Comparison of ENCODE assay signal across 22 cellular contexts in the genomic region with DNA sequence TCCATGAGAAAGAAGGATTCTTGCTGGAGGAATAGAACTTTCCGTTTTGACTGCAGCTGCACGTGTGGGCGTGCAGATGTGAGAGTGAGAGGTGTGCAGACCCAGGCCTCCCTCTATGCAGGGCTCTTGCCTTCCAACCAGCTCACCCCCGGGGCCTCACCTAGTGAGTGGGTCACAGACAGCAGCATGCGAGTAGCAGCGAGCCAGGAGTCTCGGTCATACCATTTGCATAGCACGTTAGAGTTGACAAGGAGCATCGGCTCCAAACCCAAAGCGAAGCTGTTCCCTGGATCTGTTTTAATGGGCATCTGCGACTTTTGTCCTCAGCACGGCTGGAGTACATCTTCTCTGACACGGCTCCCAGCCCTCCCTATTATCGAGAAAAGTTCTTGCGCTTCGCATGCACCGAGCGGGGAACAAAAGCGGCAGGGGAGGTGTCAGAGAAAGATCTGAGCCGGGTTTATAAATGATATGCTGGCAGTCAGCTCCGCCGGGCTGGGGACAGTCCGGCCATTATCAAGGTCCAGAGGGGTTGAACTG.
DNase-seq lines count a peak whose midpoint lies in the region; ATAC-seq and TF ChIP-seq lines count a peak whose summit lies in the region.
"Had no signal": no experiment of that assay in that cellular context is flagged by ENCODE, and none has a peak within 500 bp of the region (broad histone marks: within the 10 kb centered on the region; RNA-seq: fewer than 3 reads in every experiment).

No MANE protein-coding gene starts in this region.

- CTCF ChIA-PET in activated CD4-positive, alpha-beta memory T cell treated with anti-CD3 and anti-CD28 coated beads for 36 hours (lab: Charles Lee), result no interaction called here
- CTCF ChIA-PET in activated CD4-positive, alpha-beta memory T cell treated with anti-CD3 and anti-CD28 coated beads, Interleukin-2, amount 10 ng/mL, durations not matched to agents 7 days and 5 days (lab: Charles Lee), result no interaction called here

- peaks cover 20% of the 10 kb centered on the region for H3K4me1 Mint-ChIP-seq in activated CD4-positive, alpha-beta memory T cell treated with anti-CD3 and anti-CD28 coated beads for 36 hours (ENCODE audit: low read depth)
- peaks cover 8% of the 10 kb centered on the region for H3K4me1 Mint-ChIP-seq in activated CD4-positive, alpha-beta memory T cell treated with anti-CD3 and anti-CD28 coated beads, Interleukin-2, amount 10 ng/mL, durations not matched to agents 7 days and 5 days
- H3K4me1 Mint-ChIP-seq in nephron progenitor cell, result peaks cover 23% of the 10 kb centered on the region

- no peak overlapping the region for H3K27ac Mint-ChIP-seq in activated CD4-positive, alpha-beta memory T cell treated with anti-CD3 and anti-CD28 coated beads for 36 hours
- no peak overlapping the region for H3K27ac Mint-ChIP-seq in activated CD4-positive, alpha-beta memory T cell treated with anti-CD3 and anti-CD28 coated beads, Interleukin-2, amount 10 ng/mL, durations not matched to agents 7 days and 5 days
- H3K27ac Mint-ChIP-seq in nephron progenitor cell, result no peak overlapping the region

- H3K4me3 Mint-ChIP-seq in activated CD4-positive, alpha-beta memory T cell treated with anti-CD3 and anti-CD28 coated beads for 36 hours, result no peak overlapping the region
- no peak overlapping the region for H3K4me3 Mint-ChIP-seq in activated CD4-positive, alpha-beta memory T cell treated with anti-CD3 and anti-CD28 coated beads, Interleukin-2, amount 10 ng/mL, durations not matched to agents 7 days and 5 days
- no peak overlapping the region for H3K4me3 Mint-ChIP-seq in nephron progenitor cell

- no peaks in the 10 kb centered on the region for H3K27me3 Mint-ChIP-seq in activated CD4-positive, alpha-beta memory T cell treated with anti-CD3 and anti-CD28 coated beads for 36 hours
- peaks cover 2% of the 10 kb centered on the region for H3K27me3 Mint-ChIP-seq in activated CD4-positive, alpha-beta memory T cell treated with anti-CD3 and anti-CD28 coated beads, Interleukin-2, amount 10 ng/mL, durations not matched to agents 7 days and 5 days
- H3K27me3 Mint-ChIP-seq in nephron progenitor cell (ENCODE audit: low read depth, poor library complexity), result peaks cover 4% of the 10 kb centered on the region

- no peaks in the 10 kb centered on the region for H3K36me3 Mint-ChIP-seq in activated CD4-positive, alpha-beta memory T cell treated with anti-CD3 and anti-CD28 coated beads for 36 hours
- H3K36me3 Mint-ChIP-seq in activated CD4-positive, alpha-beta memory T cell treated with anti-CD3 and anti-CD28 coated beads, Interleukin-2, amount 10 ng/mL, durations not matched to agents 7 days and 5 days (ENCODE audit: low read depth), result no peaks in the 10 kb centered on the region
- no peaks in the 10 kb centered on the region for H3K36me3 Mint-ChIP-seq in nephron progenitor cell (ENCODE audit: low read depth)

- no peak overlapping the region for H3K27ac ChIP-seq in coronary artery
- H3K27ac ChIP-seq: 22Rv1, C4-2B, HL-60, KMS-11, PC-9, RWPE1 had no signal

- H3K9me3 ChIP-seq in mucosa of descending colon, result no peaks in the 10 kb centered on the region
- H3K9me3 ChIP-seq: HAP-1 had no signal

- no peak for ATAC-seq in sciatic nerve
- no peak for ATAC-seq in mucosa of descending colon

- no peaks in the 10 kb centered on the region for H3K36me3 ChIP-seq in mucosa of descending colon (ENCODE audit: low read depth)
- H3K36me3 ChIP-seq: HAP-1 had no signal

- H3K4me1 ChIP-seq in mucosa of descending colon (ENCODE audit: low read depth), result no peaks in the 10 kb centered on the region
- H3K4me1 ChIP-seq: HAP-1 had no signal

- H3K4me3 ChIP-seq in coronary artery (peak overlapping the region; percentile 22), mucosa of descending colon (no peak overlapping the region)
- H3K4me3 ChIP-seq: HAP-1, PC-9 had no signal

- intact Hi-C loops in activated CD4-positive, alpha-beta memory T cell treated with anti-CD3 and anti-CD28 coated beads for 36 hours (cut with micrococcal nuclease), result no loop called here
- intact Hi-C loops in sciatic nerve (cut with DNase I), result no loop called here
- intact Hi-C loops in mucosa of descending colon (cut with DNase I, micrococcal nuclease), result no loop called here

- TF ChIP-seq CTCF in coronary artery (IDR thresholded peaks at IDR 0.05) (no peak), nephron progenitor cell (IDR thresholded peaks at IDR 0.05) (no peak), mucosa of descending colon (IDR thresholded peaks at IDR 0.05) (no peak)

- no peaks in the 10 kb centered on the region for H3K9me3 Mint-ChIP-seq in activated CD4-positive, alpha-beta memory T cell treated with anti-CD3 and anti-CD28 coated beads for 36 hours
- no peaks in the 10 kb centered on the region for H3K9me3 Mint-ChIP-seq in activated CD4-positive, alpha-beta memory T cell treated with anti-CD3 and anti-CD28 coated beads, Interleukin-2, amount 10 ng/mL, durations not matched to agents 7 days and 5 days
- H3K9me3 Mint-ChIP-seq in nephron progenitor cell, result no peaks in the 10 kb centered on the region

- DNase-seq in activated CD4-positive, alpha-beta memory T cell treated with anti-CD3 and anti-CD28 coated beads for 36 hours, result peak; percentile 18
- no peak for DNase-seq in activated CD4-positive, alpha-beta memory T cell treated with anti-CD3 and anti-CD28 coated beads, Interleukin-2, amount 10 ng/mL, durations not matched to agents 7 days and 5 days
- DNase-seq in coronary artery (ENCODE audit: low spot score), result no peak
- peak; percentile 11 for DNase-seq in nephron progenitor cell
- DNase-seq in sciatic nerve (ENCODE audit: low spot score), result no peak
- DNase-seq in mucosa of descending colon, result no peak
- no peak for DNase-seq in NCI-H226
- no peak for DNase-seq in COLO829 (ENCODE audit: low spot score)
- DNase-seq: AML-193, DND-41, GDM1, NCI-H1417, NCI-H187, NCI-H2107, NCI-H345, PC-9 had no signal

- POLR2A ChIA-PET in activated CD4-positive, alpha-beta memory T cell treated with anti-CD3 and anti-CD28 coated beads for 36 hours (lab: Charles Lee), result no interaction called here
- POLR2A ChIA-PET in activated CD4-positive, alpha-beta memory T cell treated with anti-CD3 and anti-CD28 coated beads, Interleukin-2, amount 10 ng/mL, durations not matched to agents 7 days and 5 days (lab: Charles Lee), result no interaction called here

Comparison
In these comparisons a context has a peak if more than half of its experiments do, and no peak if none do; other contexts are left out.
1. DNase-seq: peak in activated CD4-positive, alpha-beta memory T cell treated with anti-CD3 and anti-CD28 coated beads for 36 hours (single experiment) and nephron progenitor cell (single experiment); none in activated CD4-positive, alpha-beta memory T cell treated with anti-CD3 and anti-CD28 coated beads, Interleukin-2, amount 10 ng/mL, durations not matched to agents 7 days and 5 days (single experiment), coronary artery (single experiment), sciatic nerve (single experiment), mucosa of descending colon (0 of 3), NCI-H226 (single experiment) and COLO829 (single experiment).